In genomic region chr3:54536450-54536849, GRCh38 we compare ENCODE assay signal across 35 cellular contexts.
"Had no signal": no experiment of that assay in that cellular context is flagged by ENCODE, and none has a peak within 500 bp of the region (broad histone marks: within the 10 kb centered on the region; RNA-seq: fewer than 3 reads in every experiment).

No MANE protein-coding gene starts in this region.

- DNase-seq: activated CD4-positive, alpha-beta T cell treated with anti-CD3 and anti-CD28 coated beads for 1 hour; activated CD4-positive, alpha-beta T cell treated with anti-CD3 and anti-CD28 coated beads, Interleukin-2, amount 10 ng/mL, durations not matched to agents 24 days and 14 days; activated CD4-positive, alpha-beta T cell treated with anti-CD3 and anti-CD28 coated beads, Interleukin-2, amount 50 U/mL, for 4 hours; activated CD4-positive, CD25-positive, alpha-beta regulatory T cell; activated CD8-positive, alpha-beta T cell treated with anti-CD3 and anti-CD28 coated beads for 36 hours; activated effector memory CD4-positive, alpha-beta T cell treated with anti-CD3 and anti-CD28 coated beads, Interleukin-2, amount 50 U/mL, for 16 hours; activated naive CD4-positive, alpha-beta T cell; activated naive CD4-positive, alpha-beta T cell treated with anti-CD3 and anti-CD28 coated beads, Interleukin-2, amount 50 U/mL, for 16 hours; activated naive CD8-positive, alpha-beta T cell treated with anti-CD3 and anti-CD28 coated beads for 36 hours; activated T-cell treated with anti-CD3 and anti-CD28 coated beads, Interleukin-2, amount 50 U/mL, for 1 hour; activated T-cell treated with anti-CD3 and anti-CD28 coated beads, Interleukin-2, amount 50 U/mL, for 72 hours; amniotic stem cell; aorta; brain microvascular endothelial cell; central memory CD4-positive, alpha-beta T cell; Karpas-422; KBM-7; MG63; NCI-H1092; NCI-H1436 treated with DMSO at 0.1 percent for 48 hours; NCI-H1694 treated with DMSO at 0.1 percent for 48 hours; NCI-H2029 treated with DMSO at 0.1 percent for 48 hours; NCI-H2107; NCI-H2171; NCI-H510A; NCI-H526; NCI-H748 treated with DMSO at 0.1 percent for 48 hours; NK-92 treated with Interleukin-12 subunit alpha and Interleukin-12 subunit beta, amount 100 ng/mL, for 24 hours; PC-3; Peyer's patch; RPMI8226; SW 1271; T1000; WERI-Rb-1 had no signal

- H3K27ac ChIP-seq: brain microvascular endothelial cell, Peyer's patch, WERI-Rb-1 had no signal

- ATAC-seq: activated CD8-positive, alpha-beta T cell treated with anti-CD3 and anti-CD28 coated beads for 36 hours; activated T-cell treated with anti-CD3 and anti-CD28 coated beads, Interleukin-2, amount 50 U/mL, for 72 hours; activated T-helper 17 cell treated with anti-CD3 and anti-CD28 coated beads, Interleukin-2, amount 50 U/mL, for 72 hours; PC-3 had no signal

- H3K4me3 ChIP-seq: MG63, Peyer's patch had no signal

- H3K9me3 ChIP-seq: MG63, Peyer's patch had no signal

- H3K27me3 ChIP-seq: brain microvascular endothelial cell, MG63, Peyer's patch had no signal

- H3K4me1 ChIP-seq: Peyer's patch had no signal

- H3K36me3 ChIP-seq: brain microvascular endothelial cell, MG63, Peyer's patch, WERI-Rb-1 had no signal
